In the genomic region with DNA sequence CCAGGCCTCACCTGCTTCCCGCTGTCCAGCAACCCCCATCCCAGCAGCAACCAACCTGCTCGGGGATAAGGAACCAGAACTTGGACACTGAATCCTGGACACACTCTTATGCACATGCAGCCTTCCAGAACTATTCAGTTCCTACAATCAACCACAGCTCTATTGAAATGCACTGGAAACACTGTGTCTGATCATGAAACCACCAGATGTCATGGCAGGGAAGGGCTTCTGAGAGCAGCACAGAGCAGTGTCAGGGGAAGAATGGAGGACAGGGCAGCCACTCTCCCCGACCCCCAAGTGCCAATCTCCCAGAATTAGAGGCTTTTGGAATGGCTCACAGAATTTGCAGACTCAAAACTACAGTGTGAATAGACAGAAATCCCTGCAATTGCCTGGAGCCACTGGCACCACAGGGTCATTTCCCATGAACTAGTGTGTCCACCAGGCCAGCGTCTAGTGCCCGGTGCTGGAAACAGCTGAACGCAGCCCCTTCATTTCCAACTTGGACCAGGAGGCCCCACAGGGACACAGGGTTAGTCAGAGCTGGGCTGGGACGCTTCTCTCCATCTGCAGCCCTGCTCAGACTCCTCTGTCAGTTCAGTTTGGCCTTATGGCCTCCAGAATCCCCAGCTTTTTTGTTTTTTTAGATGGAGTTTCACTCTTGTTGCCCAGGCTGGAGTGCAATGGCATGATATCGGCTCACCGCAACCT, we compare ENCODE assay signal across 10 cellular contexts. TPM values are rescaled to one million over a fixed set of nuclear protein-coding genes. Genes with fewer than 3 reads are reported as not detected.
DNase-seq lines count a peak whose midpoint lies in the region; ATAC-seq and TF ChIP-seq lines count a peak whose summit lies in the region.
"Had no signal": no experiment of that assay in that cellular context is flagged by ENCODE, and none has a peak within 500 bp of the region (broad histone marks: within the 10 kb centered on the region; RNA-seq: fewer than 3 reads in every experiment).

No MANE protein-coding gene starts in this region.

- no peaks in the 10 kb centered on the region for H3K36me3 ChIP-seq in lung (ENCODE audit: control insufficient read depth in 2 of 2, insufficient read depth in 2 of 2, low read length in 2 of 2)
- no peaks in the 10 kb centered on the region for H3K36me3 ChIP-seq in suprapubic skin

- WGBS in lung, 2 donors: 89% methylated on average over 9 of the region's 9 CpGs
- 72% methylated on average over 8 of the region's 9 CpGs for WGBS in suprapubic skin

- H3K9me3 Mint-ChIP-seq in activated CD4-positive, alpha-beta memory T cell treated with anti-CD3 and anti-CD28 coated beads, Interleukin-2, amount 10 ng/mL, durations not matched to agents 7 days and 5 days: no peaks in the 10 kb centered on the region
- no peaks in the 10 kb centered on the region for H3K9me3 Mint-ChIP-seq in activated CD4-positive, alpha-beta memory T cell treated with anti-CD3 and anti-CD28 coated beads for 36 hours
- no peaks in the 10 kb centered on the region for H3K9me3 Mint-ChIP-seq in activated T-helper 2 cell treated with anti-CD3 and anti-CD28 coated beads, Interferon-gamma antibody, Interleukin-2, Interleukin-4, amounts not matched to agents 10 μg/mL and 5 μg/mL and 100 μg/mL, durations not matched to agents 14 hours and 24 hours and 36 hours

- TF ChIP-seq POLR2A in suprapubic skin (IDR thresholded peaks at IDR 0.05): no peak

- H3K27me3 ChIP-seq in lung (ENCODE audit: control insufficient read depth, insufficient read depth) (no peaks in the 10 kb centered on the region), suprapubic skin (no peaks in the 10 kb centered on the region)

- POLR2A ChIA-PET in activated CD4-positive, alpha-beta memory T cell treated with anti-CD3 and anti-CD28 coated beads, Interleukin-2, amount 10 ng/mL, durations not matched to agents 7 days and 5 days (lab: Charles Lee): interaction anchor here (0.8 to 2.0 kb wide), 3 partner anchors 9 to 216 kb away, joined by 3 to 7 read pairs (median 3); a partner anchor contains a TSS
- POLR2A ChIA-PET in activated CD4-positive, alpha-beta memory T cell treated with anti-CD3 and anti-CD28 coated beads for 36 hours (lab: Charles Lee): no interaction called here

- H3K4me1 ChIP-seq in lung (ENCODE audit: control insufficient read depth in 2 of 2, insufficient read depth in 2 of 2, low read length in 2 of 2) (peaks cover 9% of the 10 kb centered on the region in 2 donors), suprapubic skin (peaks cover 39% of the 10 kb centered on the region)

- H3K27ac ChIP-seq in lung (ENCODE audit: low read depth in 1 of 2, low read length in 1 of 2) (peak overlapping the region; percentile 61 to 71), suprapubic skin (peak overlapping the region; percentile 56)

- no peak for ATAC-seq in lung (ENCODE audit: insufficient read depth, low FRiP score)

- CTCF ChIA-PET in activated CD4-positive, alpha-beta memory T cell treated with anti-CD3 and anti-CD28 coated beads, Interleukin-2, amount 10 ng/mL, durations not matched to agents 7 days and 5 days (lab: Charles Lee): interaction anchor here (0.7 to 1.2 kb wide), 4 partner anchors 10 to 216 kb away, joined by 3 to 4 read pairs (median 3); a partner anchor contains a TSS
- CTCF ChIA-PET in activated CD4-positive, alpha-beta memory T cell treated with anti-CD3 and anti-CD28 coated beads for 36 hours (lab: Charles Lee): interaction anchor here (0.6 to 1.0 kb wide), 3 partner anchors 99 to 146 kb away, joined by 3 to 4 read pairs (median 3); no protein-coding TSS in a partner anchor

- peaks cover 30% of the 10 kb centered on the region for H3K4me1 Mint-ChIP-seq in activated CD4-positive, alpha-beta memory T cell treated with anti-CD3 and anti-CD28 coated beads, Interleukin-2, amount 10 ng/mL, durations not matched to agents 7 days and 5 days
- H3K4me1 Mint-ChIP-seq in activated CD4-positive, alpha-beta memory T cell treated with anti-CD3 and anti-CD28 coated beads for 36 hours (ENCODE audit: low read depth): peaks cover 6% of the 10 kb centered on the region
- peaks cover 13% of the 10 kb centered on the region for H3K4me1 Mint-ChIP-seq in activated T-helper 2 cell treated with anti-CD3 and anti-CD28 coated beads, Interferon-gamma antibody, Interleukin-2, Interleukin-4, amounts not matched to agents 10 μg/mL and 5 μg/mL and 100 μg/mL, durations not matched to agents 14 hours and 24 hours and 36 hours (ENCODE audit: low read depth)

- intact Hi-C loops in activated CD4-positive, alpha-beta memory T cell treated with anti-CD3 and anti-CD28 coated beads for 36 hours (cut with micrococcal nuclease): no loop called here
- intact Hi-C loops in activated T-helper 2 cell treated with anti-CD3 and anti-CD28 coated beads, Interferon-gamma antibody, Interleukin-2, Interleukin-4, amounts not matched to agents 10 μg/mL and 5 μg/mL and 100 μg/mL, durations not matched to agents 14 hours and 24 hours and 36 hours (cut with micrococcal nuclease): loop anchor here (5.0 kb wide), 1 partner anchor 143 kb away; no protein-coding TSS in a partner anchor

- H3K27me3 Mint-ChIP-seq in activated CD4-positive, alpha-beta memory T cell treated with anti-CD3 and anti-CD28 coated beads, Interleukin-2, amount 10 ng/mL, durations not matched to agents 7 days and 5 days: no peaks in the 10 kb centered on the region
- H3K27me3 Mint-ChIP-seq in activated CD4-positive, alpha-beta memory T cell treated with anti-CD3 and anti-CD28 coated beads for 36 hours: no peaks in the 10 kb centered on the region
- no peaks in the 10 kb centered on the region for H3K27me3 Mint-ChIP-seq in activated T-helper 2 cell treated with anti-CD3 and anti-CD28 coated beads, Interferon-gamma antibody, Interleukin-2, Interleukin-4, amounts not matched to agents 10 μg/mL and 5 μg/mL and 100 μg/mL, durations not matched to agents 14 hours and 24 hours and 36 hours (ENCODE audit: low read depth)

- H3K4me3 ChIP-seq in lung: no peak overlapping the region
- no peak overlapping the region for H3K4me3 ChIP-seq in suprapubic skin

- no peak for DNase-seq in activated CD4-positive, alpha-beta memory T cell treated with anti-CD3 and anti-CD28 coated beads, Interleukin-2, amount 10 ng/mL, durations not matched to agents 7 days and 5 days
- DNase-seq in activated CD4-positive, alpha-beta memory T cell treated with anti-CD3 and anti-CD28 coated beads for 36 hours: no peak
- DNase-seq in activated T-helper 2 cell treated with anti-CD3 and anti-CD28 coated beads, Interferon-gamma antibody, Interleukin-2, Interleukin-4, amounts not matched to agents 10 μg/mL and 5 μg/mL and 100 μg/mL, durations not matched to agents 14 hours and 24 hours and 36 hours (ENCODE audit: low spot score): no peak
- DNase-seq in lung (ENCODE audit: low spot score) (no peak), suprapubic skin (ENCODE audit: low spot score in 2 of 2) (no peak), putamen (ENCODE audit: low spot score) (no peak), dedifferentiated amniotic fluid mesenchymal stem cell (ENCODE audit: extremely low spot score) (no peak)
- no peak for DNase-seq in activated CD4-positive, CD25-positive, alpha-beta regulatory T cell treated with anti-CD3 and anti-CD28 coated beads, Interleukin-2, amount 50 U/mL, for 72 hours
- DNase-seq: ACHN, GOT3 had no signal

- H3K36me3 Mint-ChIP-seq in activated CD4-positive, alpha-beta memory T cell treated with anti-CD3 and anti-CD28 coated beads, Interleukin-2, amount 10 ng/mL, durations not matched to agents 7 days and 5 days (ENCODE audit: low read depth): no peaks in the 10 kb centered on the region
- H3K36me3 Mint-ChIP-seq in activated CD4-positive, alpha-beta memory T cell treated with anti-CD3 and anti-CD28 coated beads for 36 hours: no peaks in the 10 kb centered on the region
- H3K36me3 Mint-ChIP-seq in activated T-helper 2 cell treated with anti-CD3 and anti-CD28 coated beads, Interferon-gamma antibody, Interleukin-2, Interleukin-4, amounts not matched to agents 10 μg/mL and 5 μg/mL and 100 μg/mL, durations not matched to agents 14 hours and 24 hours and 36 hours (ENCODE audit: low read depth): no peaks in the 10 kb centered on the region

- TF ChIP-seq CTCF in lung (IDR thresholded peaks at IDR 0.05; ENCODE audit: control extremely low read depth, extremely low read depth): no peak
- TF ChIP-seq CTCF in suprapubic skin (IDR thresholded peaks at IDR 0.05): no peak

- TF ChIP-seq EP300 in suprapubic skin (IDR thresholded peaks at IDR 0.05): no peak

- peak overlapping the region; percentile 75 for H3K27ac Mint-ChIP-seq in activated CD4-positive, alpha-beta memory T cell treated with anti-CD3 and anti-CD28 coated beads, Interleukin-2, amount 10 ng/mL, durations not matched to agents 7 days and 5 days
- H3K27ac Mint-ChIP-seq in activated CD4-positive, alpha-beta memory T cell treated with anti-CD3 and anti-CD28 coated beads for 36 hours: no peak overlapping the region
- peak overlapping the region; percentile 89 for H3K27ac Mint-ChIP-seq in activated T-helper 2 cell treated with anti-CD3 and anti-CD28 coated beads, Interferon-gamma antibody, Interleukin-2, Interleukin-4, amounts not matched to agents 10 μg/mL and 5 μg/mL and 100 μg/mL, durations not matched to agents 14 hours and 24 hours and 36 hours

- H3K4me3 Mint-ChIP-seq in activated CD4-positive, alpha-beta memory T cell treated with anti-CD3 and anti-CD28 coated beads, Interleukin-2, amount 10 ng/mL, durations not matched to agents 7 days and 5 days: no peak overlapping the region
- no peak overlapping the region for H3K4me3 Mint-ChIP-seq in activated CD4-positive, alpha-beta memory T cell treated with anti-CD3 and anti-CD28 coated beads for 36 hours
- no peak overlapping the region for H3K4me3 Mint-ChIP-seq in activated T-helper 2 cell treated with anti-CD3 and anti-CD28 coated beads, Interferon-gamma antibody, Interleukin-2, Interleukin-4, amounts not matched to agents 10 μg/mL and 5 μg/mL and 100 μg/mL, durations not matched to agents 14 hours and 24 hours and 36 hours (ENCODE audit: low read depth)

- H3K9me3 ChIP-seq in lung (ENCODE audit: control insufficient read depth in 2 of 2, insufficient read depth in 1 of 2, low read length in 1 of 2) (no peaks in the 10 kb centered on the region), suprapubic skin (no peaks in the 10 kb centered on the region)

RNA-seq across cellular contexts. Expression of a gene that starts 25.5 kb away (rescaled TPM):
- 10 to 100 TPM; 46.0 to 47.6 TPM for total RNA-seq in activated CD4-positive, alpha-beta memory T cell treated with anti-CD3 and anti-CD28 coated beads, Interleukin-2, amount 10 ng/mL, durations not matched to agents 7 days and 5 days
- total RNA-seq in activated CD4-positive, alpha-beta memory T cell treated with anti-CD3 and anti-CD28 coated beads for 36 hours: 10 to 100 TPM; 68.6 to 72.4 TPM
- total RNA-seq in activated T-helper 2 cell treated with anti-CD3 and anti-CD28 coated beads, Interferon-gamma antibody, Interleukin-2, Interleukin-4, amounts not matched to agents 10 μg/mL and 5 μg/mL and 100 μg/mL, durations not matched to agents 14 hours and 24 hours and 36 hours: 59.8 and 62.9 TPM in 2 replicates
- 10 to 100 TPM; 19.8 to 21.2 TPM for total RNA-seq in lung
- 10 to 100 TPM; 27.1 to 28.1 TPM for polyA plus RNA-seq in lung
- 10 to 100 TPM; 10.7 to 28.1 (median 24.2) TPM for total RNA-seq in suprapubic skin

RNA-seq across cellular contexts. Expression of a gene that starts 29.5 kb away (rescaled TPM):
- 100 to 1,000 TPM; 144 to 147 TPM for total RNA-seq in activated CD4-positive, alpha-beta memory T cell treated with anti-CD3 and anti-CD28 coated beads, Interleukin-2, amount 10 ng/mL, durations not matched to agents 7 days and 5 days
- total RNA-seq in activated CD4-positive, alpha-beta memory T cell treated with anti-CD3 and anti-CD28 coated beads for 36 hours: 100 to 1,000 TPM; 170 to 172 TPM
- 160 and 180 TPM in 2 replicates for total RNA-seq in activated T-helper 2 cell treated with anti-CD3 and anti-CD28 coated beads, Interferon-gamma antibody, Interleukin-2, Interleukin-4, amounts not matched to agents 10 μg/mL and 5 μg/mL and 100 μg/mL, durations not matched to agents 14 hours and 24 hours and 36 hours
- 10 to 100 TPM; 51.2 to 63.4 TPM for total RNA-seq in lung
- polyA plus RNA-seq in lung: 10 to 100 TPM; 22.8 to 45.2 TPM
- 10 to 100 TPM; 39.5 to 73.2 (median 46.7) TPM for total RNA-seq in suprapubic skin
